ENCODE assay signal across 21 cellular contexts in the genomic region with DNA sequence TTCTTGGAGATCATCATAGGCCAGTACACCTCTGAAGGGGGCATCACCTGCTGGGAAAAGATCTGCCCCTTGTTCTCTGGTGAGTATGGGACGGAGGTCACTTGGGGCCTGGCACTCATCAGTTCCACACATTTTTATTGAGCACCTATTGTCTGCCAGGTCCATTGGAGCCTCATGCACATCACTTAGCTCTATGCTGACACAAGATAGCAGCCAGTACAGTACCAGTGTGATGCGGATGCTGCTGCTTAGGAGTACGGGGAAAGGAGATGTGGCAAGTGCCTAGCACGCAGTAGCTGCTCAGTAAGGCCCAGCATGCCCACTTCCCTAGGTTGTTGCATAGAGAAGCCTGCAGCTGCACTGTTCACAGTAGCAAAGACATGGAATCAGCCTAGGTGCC. TPM values are rescaled to one million over a fixed set of nuclear protein-coding genes. Genes with fewer than 3 reads are reported as not detected.
DNase-seq lines count a peak whose midpoint lies in the region; ATAC-seq and TF ChIP-seq lines count a peak whose summit lies in the region.
"Had no signal": no experiment of that assay in that cellular context is flagged by ENCODE, and none has a peak within 500 bp of the region (broad histone marks: within the 10 kb centered on the region; RNA-seq: fewer than 3 reads in every experiment).

No MANE protein-coding gene starts in this region.

- no peak overlapping the region for H3K4me3 Mint-ChIP-seq in activated CD4-positive, alpha-beta T cell treated with anti-CD3 and anti-CD28 coated beads, Interleukin-2, amount 10 ng/mL, durations not matched to agents 24 days and 14 days
- H3K4me3 Mint-ChIP-seq in effector memory CD8-positive, alpha-beta T cell: no peak overlapping the region
- H3K4me3 Mint-ChIP-seq in stimulated activated naive B cell treated with anti-CD40 and anti-IgM and Interleukin-4, amounts not matched to agents 10 μg/mL and 1 μg/mL and 100 μg/mL, for 72 hours: no peak overlapping the region
- H3K4me3 Mint-ChIP-seq: B cell; CD4-positive, alpha-beta T cell; CD8-positive, alpha-beta memory T cell; GM23338; H9; HFFc6 had no signal

- peaks cover 8% of the 10 kb centered on the region for H3K4me1 Mint-ChIP-seq in activated CD4-positive, alpha-beta T cell treated with anti-CD3 and anti-CD28 coated beads, Interleukin-2, amount 10 ng/mL, durations not matched to agents 24 days and 14 days
- peaks cover 7 to 14% of the 10 kb centered on the region in 2 donors for H3K4me1 Mint-ChIP-seq in effector memory CD8-positive, alpha-beta T cell (ENCODE audit: low read depth in 2 of 2)
- H3K4me1 Mint-ChIP-seq in stimulated activated naive B cell treated with anti-CD40 and anti-IgM and Interleukin-4, amounts not matched to agents 10 μg/mL and 1 μg/mL and 100 μg/mL, for 72 hours: peaks cover 16 to 26% of the 10 kb centered on the region in 2 donors

- peaks cover 52% of the 10 kb centered on the region for H3K36me3 Mint-ChIP-seq in activated CD4-positive, alpha-beta T cell treated with anti-CD3 and anti-CD28 coated beads, Interleukin-2, amount 10 ng/mL, durations not matched to agents 24 days and 14 days (ENCODE audit: low read depth)
- H3K36me3 Mint-ChIP-seq in effector memory CD8-positive, alpha-beta T cell (ENCODE audit: insufficient read depth): peaks cover 45% of the 10 kb centered on the region
- peaks cover 55 to 65% of the 10 kb centered on the region in 2 donors for H3K36me3 Mint-ChIP-seq in stimulated activated naive B cell treated with anti-CD40 and anti-IgM and Interleukin-4, amounts not matched to agents 10 μg/mL and 1 μg/mL and 100 μg/mL, for 72 hours

- H3K9me3 ChIP-seq in upper lobe of right lung: no peaks in the 10 kb centered on the region

- ATAC-seq in effector memory CD8-positive, alpha-beta T cell (replicated peaks): no peak
- ATAC-seq in stimulated activated naive B cell treated with anti-CD40 and anti-IgM and Interleukin-4, amounts not matched to agents 10 μg/mL and 1 μg/mL and 100 μg/mL, for 72 hours (replicated peaks): no peak
- ATAC-seq in upper lobe of right lung: no peak
- ATAC-seq: GM12878, GM23338, HCT116 had no signal

- H3K27ac Mint-ChIP-seq in activated CD4-positive, alpha-beta T cell treated with anti-CD3 and anti-CD28 coated beads, Interleukin-2, amount 10 ng/mL, durations not matched to agents 24 days and 14 days: peak overlapping the region; percentile 32
- H3K27ac Mint-ChIP-seq in effector memory CD8-positive, alpha-beta T cell: peak overlapping the region; percentile 30 to 52
- peak overlapping the region; percentile 37 for H3K27ac Mint-ChIP-seq in stimulated activated naive B cell treated with anti-CD40 and anti-IgM and Interleukin-4, amounts not matched to agents 10 μg/mL and 1 μg/mL and 100 μg/mL, for 72 hours
- H3K27ac Mint-ChIP-seq: B cell; CD4-positive, alpha-beta T cell; GM23338; H9; HFFc6 had no signal

- H3K27me3 ChIP-seq in upper lobe of right lung: no peaks in the 10 kb centered on the region
- H3K27me3 ChIP-seq: BLaER1 had no signal

- intact Hi-C loops in activated CD4-positive, alpha-beta T cell treated with anti-CD3 and anti-CD28 coated beads, Interleukin-2, amount 10 ng/mL, durations not matched to agents 24 days and 14 days (cut with micrococcal nuclease): no loop called here
- intact Hi-C loops in upper lobe of right lung (cut with DNase I): no loop called here

- peaks cover 12% of the 10 kb centered on the region for H3K4me1 ChIP-seq in upper lobe of right lung

- H3K36me3 ChIP-seq in upper lobe of right lung: peaks cover 53% of the 10 kb centered on the region

- no peak for DNase-seq in activated CD4-positive, alpha-beta T cell treated with anti-CD3 and anti-CD28 coated beads, Interleukin-2, amount 10 ng/mL, durations not matched to agents 24 days and 14 days
- DNase-seq in activated CD4-positive, alpha-beta T cell treated with anti-CD3 and anti-CD28 coated beads for 4 hours: no peak
- no peak for DNase-seq in effector memory CD8-positive, alpha-beta T cell
- DNase-seq in stimulated activated naive B cell treated with anti-CD40 and anti-IgM and Interleukin-4, amounts not matched to agents 10 μg/mL and 1 μg/mL and 100 μg/mL, for 72 hours: no peak
- DNase-seq in upper lobe of right lung (no peak), substantia nigra (lab: John Stamatoyannopoulos, UW) (no peak)
- DNase-seq: CD4-positive, alpha-beta T cell; CD8-positive, alpha-beta memory T cell; DMS 273 treated with DMSO at 0.1 percent for 48 hours; DMS79; EL; GDM1; H9; HFFc6 had no signal

- H3K4me3 ChIP-seq in upper lobe of right lung: no peak overlapping the region
- H3K4me3 ChIP-seq: BLaER1, GM12878, GM23338 had no signal

- no peak overlapping the region for H3K27ac ChIP-seq in upper lobe of right lung
- H3K27ac ChIP-seq in substantia nigra (ENCODE audit: low read depth, low read length, poor library complexity, severe bottlenecking): no peak overlapping the region
- H3K27ac ChIP-seq: 22Rv1, BLaER1, C4-2B had no signal

- TF ChIP-seq CTCF in upper lobe of right lung (IDR thresholded peaks at IDR 0.05): no peak

- H3K27me3 Mint-ChIP-seq in activated CD4-positive, alpha-beta T cell treated with anti-CD3 and anti-CD28 coated beads, Interleukin-2, amount 10 ng/mL, durations not matched to agents 24 days and 14 days: no peaks in the 10 kb centered on the region
- H3K27me3 Mint-ChIP-seq in effector memory CD8-positive, alpha-beta T cell: no peaks in the 10 kb centered on the region
- no peaks in the 10 kb centered on the region for H3K27me3 Mint-ChIP-seq in stimulated activated naive B cell treated with anti-CD40 and anti-IgM and Interleukin-4, amounts not matched to agents 10 μg/mL and 1 μg/mL and 100 μg/mL, for 72 hours
- H3K27me3 Mint-ChIP-seq: B cell; CD4-positive, alpha-beta T cell; CD8-positive, alpha-beta memory T cell had no signal

- peaks cover 13% of the 10 kb centered on the region for H3K9me3 Mint-ChIP-seq in activated CD4-positive, alpha-beta T cell treated with anti-CD3 and anti-CD28 coated beads, Interleukin-2, amount 10 ng/mL, durations not matched to agents 24 days and 14 days
- no peaks in the 10 kb centered on the region for H3K9me3 Mint-ChIP-seq in effector memory CD8-positive, alpha-beta T cell
- peaks cover 0 to 3% of the 10 kb centered on the region in 2 donors for H3K9me3 Mint-ChIP-seq in stimulated activated naive B cell treated with anti-CD40 and anti-IgM and Interleukin-4, amounts not matched to agents 10 μg/mL and 1 μg/mL and 100 μg/mL, for 72 hours
- H3K9me3 Mint-ChIP-seq: CD4-positive, alpha-beta T cell; CD8-positive, alpha-beta memory T cell; GM23338; H9; HFFc6 had no signal

RNA-seq across cellular contexts. Expression of a gene that starts 43.4 kb away (rescaled TPM):
- 53.9 and 63.7 TPM in 2 replicates for total RNA-seq in activated CD4-positive, alpha-beta T cell treated with anti-CD3 and anti-CD28 coated beads, Interleukin-2, amount 10 ng/mL, durations not matched to agents 24 days and 14 days
- total RNA-seq in upper lobe of right lung: 54.3 TPM
